ENCODE assay signal across 26 cellular contexts in genomic region chr6:19699990-19700389, GRCh38.
"Had no signal": no experiment of that assay in that cellular context is flagged by ENCODE, and none has a peak within 500 bp of the region (broad histone marks: within the 10 kb centered on the region; RNA-seq: fewer than 3 reads in every experiment).

No MANE protein-coding gene starts in this region.

- H3K36me3 ChIP-seq: neutrophil, pancreas, right lobe of liver, thyroid gland, vagina had no signal

- H3K27ac Mint-ChIP-seq: effector memory CD8-positive, alpha-beta T cell; immature natural killer cell; memory B cell; naive B cell; natural killer cell treated with Interleukin-12 subunit alpha and Interleukin-12 subunit beta and Interleukin-15 and Interleukin-18, amount 100 ng/mL, for 72 hours; progenitor cell of endocrine pancreas; stimulated activated naive CD8-positive, alpha-beta T cell treated with anti-CD3 and anti-CD28 coated beads, Interleukin-15, amount 100 ng/mL, for 72 hours had no signal

- H3K36me3 Mint-ChIP-seq: immature natural killer cell; naive B cell; natural killer cell treated with Interleukin-12 subunit alpha and Interleukin-12 subunit beta and Interleukin-15 and Interleukin-18, amount 100 ng/mL, for 72 hours had no signal

- DNase-seq: cortex of kidney; effector memory CD8-positive, alpha-beta T cell; hypothalamus; immature natural killer cell; islet precursor cell; kidney glomerular epithelial cell; left ventricle myocardium superior; mucosa of descending colon; naive B cell; pancreas; right lobe of liver; small intestine; stimulated activated CD4-positive, alpha-beta T cell treated with anti-CD3 and anti-CD28 coated beads, Interleukin-15, amount 100 ng/mL, for 24 hours; stimulated activated CD4-positive, alpha-beta T cell treated with anti-CD3 and anti-CD28 coated beads, Interleukin-4, amount 100 ng/mL, for 1 hour; stimulated activated CD8-positive, alpha-beta memory T cell treated with anti-CD3 and anti-CD28 coated beads, Interleukin-4, amount 100 ng/mL, for 48 hours; stimulated activated naive CD4-positive, alpha-beta T cell; stimulated activated naive CD8-positive, alpha-beta T cell treated with anti-CD3 and anti-CD28 coated beads, Interleukin-15, amount 100 ng/mL, for 72 hours; thyroid gland; trophoblast cell had no signal

- H3K4me1 Mint-ChIP-seq: immature natural killer cell; memory B cell; naive B cell; stimulated activated naive CD8-positive, alpha-beta T cell treated with anti-CD3 and anti-CD28 coated beads, Interleukin-15, amount 100 ng/mL, for 72 hours had no signal

- H3K4me1 ChIP-seq: pancreas, right lobe of liver, thyroid gland, vagina had no signal

- H3K4me3 Mint-ChIP-seq: effector memory CD8-positive, alpha-beta T cell; immature natural killer cell; memory B cell; naive B cell; natural killer cell treated with Interleukin-12 subunit alpha and Interleukin-12 subunit beta and Interleukin-15 and Interleukin-18, amount 100 ng/mL, for 72 hours; stimulated activated naive CD8-positive, alpha-beta T cell treated with anti-CD3 and anti-CD28 coated beads, Interleukin-15, amount 100 ng/mL, for 72 hours had no signal

- H3K9me3 ChIP-seq: mucosa of descending colon, neutrophil, right lobe of liver, thyroid gland, vagina had no signal

- H3K27me3 ChIP-seq: neutrophil, pancreas, right lobe of liver, thyroid gland, vagina had no signal

- H3K27ac ChIP-seq: neutrophil, pancreas, right lobe of liver, thyroid gland, vagina had no signal

- ATAC-seq: effector memory CD8-positive, alpha-beta T cell; left ventricle myocardium superior; mucosa of descending colon; natural killer cell treated with Interleukin-12 subunit alpha and Interleukin-12 subunit beta and Interleukin-15 and Interleukin-18, amount 100 ng/mL, for 72 hours; pancreas; right lobe of liver; stimulated activated naive CD8-positive, alpha-beta T cell treated with anti-CD3 and anti-CD28 coated beads, Interleukin-15, amount 100 ng/mL, for 72 hours had no signal

- H3K27me3 Mint-ChIP-seq: effector memory CD8-positive, alpha-beta T cell; memory B cell; naive B cell; progenitor cell of endocrine pancreas; stimulated activated naive CD8-positive, alpha-beta T cell treated with anti-CD3 and anti-CD28 coated beads, Interleukin-15, amount 100 ng/mL, for 72 hours had no signal

- FAIRE-seq: frontal cortex, pancreas, small intestine had no signal

- H3K4me3 ChIP-seq: lung, mucosa of descending colon, pancreas, right lobe of liver, thyroid gland, vagina had no signal
